Comparison of ENCODE assay signal across 14 cellular contexts in the genomic region with DNA sequence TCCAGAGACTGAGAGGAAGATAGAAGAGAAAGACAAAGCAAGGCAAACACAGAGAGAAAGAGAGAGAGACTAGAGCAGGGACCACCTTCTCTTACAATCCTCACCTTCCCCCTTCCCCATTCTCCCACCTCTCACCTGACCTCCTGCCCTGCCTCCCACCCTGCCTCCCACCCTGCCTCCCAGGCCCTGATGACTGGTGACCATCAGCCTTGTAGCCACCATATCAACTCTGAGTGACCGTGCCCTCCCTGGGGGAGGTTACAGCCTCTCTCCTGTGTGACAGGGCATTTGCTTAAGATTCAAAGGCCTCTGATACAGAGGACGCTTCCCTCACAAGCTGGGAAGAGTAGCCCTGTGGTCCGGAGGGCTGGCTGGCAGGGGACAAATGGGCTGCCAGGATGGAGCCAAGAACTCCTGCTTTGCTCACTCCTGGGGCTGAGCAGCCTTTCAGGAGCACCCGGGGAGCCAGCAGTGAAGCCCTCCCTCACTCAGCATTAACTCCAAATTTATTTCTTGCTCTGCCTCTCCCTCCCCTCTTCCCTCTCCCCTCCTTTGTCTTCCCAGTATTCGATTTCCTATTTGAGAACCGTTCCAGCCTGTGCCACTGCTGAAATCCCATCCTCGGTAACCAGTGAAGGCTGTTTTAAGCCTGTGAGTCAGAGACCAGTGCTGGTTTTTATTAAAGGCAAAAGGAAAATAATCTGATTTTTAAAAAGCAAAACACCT.
DNase-seq lines count a peak whose midpoint lies in the region; TF ChIP-seq lines count a peak whose summit lies in the region.
"Had no signal": no experiment of that assay in that cellular context is flagged by ENCODE, and none has a peak within 500 bp of the region (broad histone marks: within the 10 kb centered on the region; RNA-seq: fewer than 3 reads in every experiment).

No MANE protein-coding gene starts in this region.

- peak overlapping the region; percentile 72 for H3K4me3 Mint-ChIP-seq in type B pancreatic cell
- H3K4me3 Mint-ChIP-seq: activated CD4-positive, alpha-beta T cell treated with anti-CD3 and anti-CD28 coated beads for 36 hours; activated T-cell treated with anti-CD3 and anti-CD28 coated beads, Interleukin-2, amount 50 U/mL, for 72 hours had no signal

- DNase-seq in NCI-H2227 treated with DMSO at 0.1 percent for 48 hours (lab: John Stamatoyannopoulos, UW) (peak; percentile 29), NCI-H2227 (lab: John Stamatoyannopoulos, UW; ENCODE audit: unreplicated experiment) (no peak), cerebellar cortex (ENCODE audit: low spot score) (peak; percentile 46), left kidney (ENCODE audit: low read depth, low spot score) (peak; percentile 83), type B pancreatic cell (ENCODE audit: extremely low spot score, unreplicated experiment) (no peak), kidney tubule cell (ENCODE audit: low spot score) (no peak), NCI-H510A (lab: John Stamatoyannopoulos, UW) (no peak)
- DNase-seq in stimulated activated CD4-positive, alpha-beta T cell treated with anti-CD3 and anti-CD28 coated beads, Interleukin-2, amount 100 ng/mL, for 24 hours, result no peak
- DNase-seq: activated CD4-positive, alpha-beta T cell treated with anti-CD3 and anti-CD28 coated beads for 36 hours; activated T-cell treated with anti-CD3 and anti-CD28 coated beads, Interleukin-2, amount 50 U/mL, for 72 hours; foreskin keratinocyte; NCI-H1694; NK-92 treated with Interleukin-12 subunit alpha and Interleukin-12 subunit beta, amount 100 ng/mL, for 24 hours; occipital lobe had no signal

- H3K4me1 Mint-ChIP-seq in type B pancreatic cell (ENCODE audit: unreplicated experiment), result peaks cover 52% of the 10 kb centered on the region
- H3K4me1 Mint-ChIP-seq: activated CD4-positive, alpha-beta T cell treated with anti-CD3 and anti-CD28 coated beads for 36 hours had no signal

- no peaks in the 10 kb centered on the region for H3K36me3 Mint-ChIP-seq in type B pancreatic cell

- peaks cover 22% of the 10 kb centered on the region for H3K27me3 Mint-ChIP-seq in type B pancreatic cell

- H3K27ac Mint-ChIP-seq in type B pancreatic cell, result peak overlapping the region; percentile 35
- H3K27ac Mint-ChIP-seq: activated CD4-positive, alpha-beta T cell treated with anti-CD3 and anti-CD28 coated beads for 36 hours; activated T-cell treated with anti-CD3 and anti-CD28 coated beads, Interleukin-2, amount 50 U/mL, for 72 hours had no signal

- TF ChIP-seq CTCF in type B pancreatic cell (conservative IDR thresholded peaks at IDR 0.05), result no peak

- no peaks in the 10 kb centered on the region for H3K9me3 Mint-ChIP-seq in type B pancreatic cell
- H3K9me3 Mint-ChIP-seq: activated T-cell treated with anti-CD3 and anti-CD28 coated beads, Interleukin-2, amount 50 U/mL, for 72 hours had no signal

Comparison
In these comparisons a context has a peak if more than half of its experiments do, and no peak if none do; other contexts are left out.
1. DNase-seq: peak in NCI-H2227 treated with DMSO at 0.1 percent for 48 hours (single experiment), cerebellar cortex (single experiment) and left kidney (single experiment); none in NCI-H2227 (single experiment), type B pancreatic cell (single experiment), kidney tubule cell (single experiment), stimulated activated CD4-positive, alpha-beta T cell treated with anti-CD3 and anti-CD28 coated beads, Interleukin-2, amount 100 ng/mL, for 24 hours (0 of 2) and NCI-H510A (single experiment).